ENCODE assay signal across 8 cellular contexts in the genomic region with DNA sequence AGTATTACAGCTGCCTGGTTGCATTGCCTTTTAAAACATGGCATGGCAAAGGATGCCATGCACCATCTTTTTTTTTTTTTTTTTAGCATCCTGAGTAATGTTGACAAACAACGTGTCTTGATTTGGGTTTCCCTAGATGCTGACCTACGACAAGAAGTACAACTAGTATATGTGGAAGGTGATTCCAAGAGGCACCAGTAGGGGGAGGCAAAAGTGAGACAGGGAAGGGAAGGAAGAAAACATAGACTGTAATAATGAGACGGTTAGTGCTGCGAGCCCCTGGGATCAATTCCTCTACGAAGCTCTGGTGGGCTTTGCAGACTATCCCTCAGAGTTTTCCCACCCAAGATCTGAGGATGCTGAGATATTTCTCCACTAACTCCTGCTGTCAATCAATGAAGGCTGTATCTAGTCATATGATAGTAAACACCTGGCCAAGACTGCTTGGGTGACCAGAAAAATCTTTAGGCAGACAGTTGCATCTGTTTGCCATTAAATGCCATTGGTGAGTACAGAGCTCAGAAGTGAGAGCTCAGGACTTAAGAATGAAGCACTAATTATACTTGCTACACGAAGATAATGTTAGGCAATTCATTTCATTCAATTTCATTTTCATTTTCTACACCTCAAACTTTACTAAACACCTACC.
DNase-seq lines count a peak whose midpoint lies in the region; ATAC-seq and TF ChIP-seq lines count a peak whose summit lies in the region.

No MANE protein-coding gene starts in this region.

- H3K27me3 Mint-ChIP-seq in activated T-cell treated with anti-CD3 and anti-CD28 coated beads, Interleukin-2, amount 50 U/mL, for 72 hours (ENCODE audit: low read depth) = no peaks in the 10 kb centered on the region

- H3K36me3 Mint-ChIP-seq in activated T-cell treated with anti-CD3 and anti-CD28 coated beads, Interleukin-2, amount 50 U/mL, for 72 hours (ENCODE audit: insufficient read depth in 2 of 2) = no peaks in the 10 kb centered on the region

- TF ChIP-seq CTCF in astrocyte of the cerebellum (IDR thresholded peaks at IDR 0.05; ENCODE audit: low read depth, low read length, missing control alignments) (peak; percentile 58), neural cell (IDR thresholded peaks at IDR 0.05; ENCODE audit: poor library complexity, severe bottlenecking) (peak; percentile 31)

- no peak overlapping the region for H3K27ac ChIP-seq in neural cell (ENCODE audit: low read length)

- no peak overlapping the region for H3K4me3 Mint-ChIP-seq in activated T-cell treated with anti-CD3 and anti-CD28 coated beads, Interleukin-2, amount 50 U/mL, for 72 hours

- peaks cover 6% of the 10 kb centered on the region for H3K4me1 Mint-ChIP-seq in activated T-cell treated with anti-CD3 and anti-CD28 coated beads, Interleukin-2, amount 50 U/mL, for 72 hours (ENCODE audit: low read depth)

- peak; percentile 28 to 46 for DNase-seq in activated T-cell treated with anti-CD3 and anti-CD28 coated beads, Interleukin-2, amount 50 U/mL, for 72 hours
- no peak for DNase-seq in activated T-cell treated with anti-CD3 and anti-CD28 coated beads for 4 hours
- peak; percentile 44 for DNase-seq in Jurkat, Clone E6-1 (ENCODE audit: low read depth, low spot score)
- no peak for DNase-seq in astrocyte of the cerebellum (ENCODE audit: low read depth)
- DNase-seq in NCI-H1436 treated with DMSO at 0.1 percent for 48 hours (lab: John Stamatoyannopoulos, UW) = no peak

- H4K20me1 ChIP-seq in neural cell (ENCODE audit: insufficient read depth) = no peaks in the 10 kb centered on the region

- no peak overlapping the region for H3K4me2 ChIP-seq in neural cell (ENCODE audit: low read length)

- H3K4me3 ChIP-seq in Jurkat, Clone E6-1 (ENCODE audit: low read length) = no peak overlapping the region
- H3K4me3 ChIP-seq in astrocyte of the cerebellum (ENCODE audit: low read depth, low read length) (no peak overlapping the region), neural cell (ENCODE audit: low read length) (no peak overlapping the region)

- H3K9me3 ChIP-seq in neural cell (ENCODE audit: low read length) = no peaks in the 10 kb centered on the region

- no peak overlapping the region for H3K9ac ChIP-seq in neural cell (ENCODE audit: low read length)

- no peaks in the 10 kb centered on the region for H3K9me3 Mint-ChIP-seq in activated T-cell treated with anti-CD3 and anti-CD28 coated beads, Interleukin-2, amount 50 U/mL, for 72 hours

- ATAC-seq in activated T-cell treated with anti-CD3 and anti-CD28 coated beads, Interleukin-2, amount 50 U/mL, for 72 hours (replicated peaks in 1 of 2) = no peak
- ATAC-seq in HG03139 (IDR thresholded peaks at IDR 0.05; ENCODE audit: unreplicated experiment) = no peak
- ATAC-seq in HG02870 (IDR thresholded peaks at IDR 0.05; ENCODE audit: unreplicated experiment) = no peak

- H2AFZ ChIP-seq in neural cell (ENCODE audit: low read depth, low read length) = no peak overlapping the region

- no peak overlapping the region for H3K27ac Mint-ChIP-seq in activated T-cell treated with anti-CD3 and anti-CD28 coated beads, Interleukin-2, amount 50 U/mL, for 72 hours

- no peaks in the 10 kb centered on the region for H3K36me3 ChIP-seq in neural cell (ENCODE audit: insufficient read depth, low read length)

- H3F3A ChIP-seq in neural cell (ENCODE audit: insufficient read depth, low read length, poor library complexity, severe bottlenecking) = no peaks in the 10 kb centered on the region

- no peaks in the 10 kb centered on the region for H3K9me2 ChIP-seq in neural cell (ENCODE audit: insufficient read depth, low read length)

- no peak for TF ChIP-seq RAD21 in neural cell (conservative IDR thresholded peaks at IDR 0.05)

- no peaks in the 10 kb centered on the region for H3K79me2 ChIP-seq in neural cell (replicated peaks; ENCODE audit: insufficient read depth, low read length)

- H3K27me3 ChIP-seq in neural cell (ENCODE audit: insufficient read depth, low read depth, low read length) = no peaks in the 10 kb centered on the region

- in situ Hi-C loops in astrocyte of the cerebellum (cut with HindIII; ENCODE audit: low sequenced_read_pairs) = no loop called here

- TF ChIP-seq EP300 in neural cell (conservative IDR thresholded peaks at IDR 0.05; ENCODE audit: poor library complexity, severe bottlenecking) = no peak

TF ChIP-seq in neural cell, 6 proteins besides CTCF, POLR2A, EP300 and RAD21:
- no peak for TF ChIP-seq MXI1 (conservative IDR thresholded peaks at IDR 0.05; ENCODE audit: poor library complexity, severe bottlenecking)
- TF ChIP-seq POLR2AphosphoS5 (IDR thresholded peaks at IDR 0.05) = no peak
- TF ChIP-seq, protein P1, sequence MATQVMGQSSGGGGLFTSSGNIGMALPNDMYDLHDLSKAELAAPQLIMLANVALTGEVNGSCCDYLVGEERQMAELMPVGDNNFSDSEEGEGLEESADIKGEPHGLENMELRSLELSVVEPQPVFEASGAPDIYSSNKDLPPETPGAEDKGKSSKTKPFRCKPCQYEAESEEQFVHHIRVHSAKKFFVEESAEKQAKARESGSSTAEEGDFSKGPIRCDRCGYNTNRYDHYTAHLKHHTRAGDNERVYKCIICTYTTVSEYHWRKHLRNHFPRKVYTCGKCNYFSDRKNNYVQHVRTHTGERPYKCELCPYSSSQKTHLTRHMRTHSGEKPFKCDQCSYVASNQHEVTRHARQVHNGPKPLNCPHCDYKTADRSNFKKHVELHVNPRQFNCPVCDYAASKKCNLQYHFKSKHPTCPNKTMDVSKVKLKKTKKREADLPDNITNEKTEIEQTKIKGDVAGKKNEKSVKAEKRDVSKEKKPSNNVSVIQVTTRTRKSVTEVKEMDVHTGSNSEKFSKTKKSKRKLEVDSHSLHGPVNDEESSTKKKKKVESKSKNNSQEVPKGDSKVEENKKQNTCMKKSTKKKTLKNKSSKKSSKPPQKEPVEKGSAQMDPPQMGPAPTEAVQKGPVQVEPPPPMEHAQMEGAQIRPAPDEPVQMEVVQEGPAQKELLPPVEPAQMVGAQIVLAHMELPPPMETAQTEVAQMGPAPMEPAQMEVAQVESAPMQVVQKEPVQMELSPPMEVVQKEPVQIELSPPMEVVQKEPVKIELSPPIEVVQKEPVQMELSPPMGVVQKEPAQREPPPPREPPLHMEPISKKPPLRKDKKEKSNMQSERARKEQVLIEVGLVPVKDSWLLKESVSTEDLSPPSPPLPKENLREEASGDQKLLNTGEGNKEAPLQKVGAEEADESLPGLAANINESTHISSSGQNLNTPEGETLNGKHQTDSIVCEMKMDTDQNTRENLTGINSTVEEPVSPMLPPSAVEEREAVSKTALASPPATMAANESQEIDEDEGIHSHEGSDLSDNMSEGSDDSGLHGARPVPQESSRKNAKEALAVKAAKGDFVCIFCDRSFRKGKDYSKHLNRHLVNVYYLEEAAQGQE (IDR thresholded peaks at IDR 0.05; ENCODE audit: borderline replicate concordance) = no peak
- TF ChIP-seq SMC3 (conservative IDR thresholded peaks at IDR 0.05; ENCODE audit: poor library complexity) = no peak
- TF ChIP-seq TAF1 (IDR thresholded peaks at IDR 0.05; ENCODE audit: low read depth) = no peak
- TF ChIP-seq EZH2 (IDR thresholded peaks at IDR 0.05; ENCODE audit: borderline replicate concordance, insufficient read depth, low read length, poor library complexity, severe bottlenecking) = no peak
TF ChIP-seq in neural cell: peak in this region for 0.

Comparison
In these comparisons a context has a peak if more than half of its experiments do, and no peak if none do; other contexts are left out.
1. DNase-seq: peak in activated T-cell treated with anti-CD3 and anti-CD28 coated beads, Interleukin-2, amount 50 U/mL, for 72 hours (2 of 2) and Jurkat, Clone E6-1 (single experiment); none in activated T-cell treated with anti-CD3 and anti-CD28 coated beads for 4 hours (single experiment), astrocyte of the cerebellum (single experiment) and NCI-H1436 treated with DMSO at 0.1 percent for 48 hours (single experiment).